In genomic region chrX:22652596-22652995, GRCh38 we compare ENCODE assay signal across 9 cellular contexts.
A peak's percentile ranks its signal among the peaks of the same experiment; 100 is the strongest.
DNase-seq lines count a peak whose midpoint lies in the region; ATAC-seq and TF ChIP-seq lines count a peak whose summit lies in the region.
"Had no signal": no experiment of that assay in that cellular context is flagged by ENCODE, and none has a peak within 500 bp of the region (broad histone marks: within the 10 kb centered on the region; RNA-seq: fewer than 3 reads in every experiment).

No MANE protein-coding gene starts in this region.

- H3K4me2 ChIP-seq in HCT116 (ENCODE audit: low read length) (no peak overlapping the region), skeletal muscle satellite cell (ENCODE audit: low read length) (peak overlapping the region; percentile 54)

- TF ChIP-seq POLR2A in HCT116 (IDR thresholded peaks at IDR 0.05; ENCODE audit: borderline replicate concordance, extremely low read depth, insufficient read depth, insufficient read length): no peak

- POLR2A ChIA-PET in HCT116 (lab: Charles Lee): no interaction called here

- H3K36me3 ChIP-seq in HCT116 (ENCODE audit: control insufficient read depth in 1 of 2, insufficient read depth in 2 of 2, low read length in 2 of 2): no peaks in the 10 kb centered on the region
- H3K36me3 ChIP-seq in skeletal muscle satellite cell (ENCODE audit: insufficient read depth, low read length): no peaks in the 10 kb centered on the region
- H3K36me3 ChIP-seq: HAP-1 had no signal

- peak; percentile 22; the same call in 1 of the 2 replicates for ATAC-seq in HCT116
- no peak for ATAC-seq in foreskin keratinocyte
- ATAC-seq: GM12878 had no signal

- no peak for TF ChIP-seq RAD21 in HCT116 (IDR thresholded peaks at IDR 0.05; ENCODE audit: low read depth)

- RAD21 ChIA-PET in HCT116 (lab: Charles Lee; ENCODE audit: low non-redundant PET in 1 of 2, low total read pairs in 2 of 2, uncharacterized antibody in 2 of 2, unreplicated experiment in 2 of 2): no interaction called here

- no peaks in the 10 kb centered on the region for H3K4me1 ChIP-seq in HCT116 (ENCODE audit: control insufficient read depth in 1 of 2, insufficient read depth in 2 of 2, low read length in 2 of 2)
- H3K4me1 ChIP-seq in skeletal muscle satellite cell (ENCODE audit: control insufficient read depth, insufficient read depth, low read length): peaks cover 7% of the 10 kb centered on the region
- no peaks in the 10 kb centered on the region for H3K4me1 ChIP-seq in foreskin keratinocyte
- H3K4me1 ChIP-seq: HAP-1 had no signal

- H3K9me3 ChIP-seq in HCT116 (ENCODE audit: control insufficient read depth in 1 of 2, insufficient read depth in 1 of 2, low read depth in 1 of 2, low read length in 2 of 2) (no peaks in the 10 kb centered on the region), skeletal muscle satellite cell (replicated peaks; ENCODE audit: low read length) (no peaks in the 10 kb centered on the region)
- H3K9me3 ChIP-seq: HAP-1 had no signal

- intact Hi-C loops in HCT116 (cut with micrococcal nuclease): no loop called here

- no peaks in the 10 kb centered on the region for H3K79me2 ChIP-seq in HCT116 (ENCODE audit: insufficient read depth, low read length)

- H3K4me3 ChIP-seq in HCT116 (replicated peaks in 1 of 2; ENCODE audit: low read depth in 1 of 2, low read length in 2 of 2) (no peak overlapping the region), skeletal muscle satellite cell (ENCODE audit: low read length) (peak overlapping the region; percentile 18)
- H3K4me3 ChIP-seq: GM12878, HAP-1 had no signal

- H3K9ac ChIP-seq in HCT116 (ENCODE audit: low read length): no peak overlapping the region
- H3K9ac ChIP-seq in skeletal muscle satellite cell (ENCODE audit: low read depth, low read length): no peak overlapping the region

- H3K27me3 ChIP-seq in HCT116 (ENCODE audit: insufficient read depth, low read length): no peaks in the 10 kb centered on the region
- H3K27me3 ChIP-seq in skeletal muscle satellite cell (ENCODE audit: control insufficient read depth, insufficient read depth, low read length): no peaks in the 10 kb centered on the region
- no peaks in the 10 kb centered on the region for H3K27me3 ChIP-seq in foreskin keratinocyte

- DNase-seq in HCT116 (ENCODE audit: low read depth, low spot score) (no peak), SW480 (ENCODE audit: low spot score) (peak; percentile 80), iPS-NIHi11 (ENCODE audit: low spot score) (peak; percentile 65), foreskin keratinocyte (no peak)
- no peak for DNase-seq in effector CD8-positive, alpha-beta T cell (lab: John Stamatoyannopoulos, UW)
- no peak for DNase-seq in activated CD4-positive, alpha-beta T cell treated with anti-CD3 and anti-CD28 coated beads, Interleukin-2, amount 50 U/mL, for 1 hour

- TF ChIP-seq CTCF in HCT116 (IDR thresholded peaks at IDR 0.05 in 2 of 3, conservative IDR thresholded peaks at IDR 0.05 in 1 of 3; ENCODE audit: borderline replicate concordance in 1 of 3, insufficient read depth in 1 of 3, low read depth in 2 of 3, low read length in 2 of 3) (no peak), foreskin keratinocyte (conservative IDR thresholded peaks at IDR 0.05) (no peak)

- H2AFZ ChIP-seq in HCT116 (ENCODE audit: low read depth, low read length, poor library complexity, severe bottlenecking): no peak overlapping the region

- H4K20me1 ChIP-seq in HCT116 (ENCODE audit: insufficient read depth): no peaks in the 10 kb centered on the region

- CTCF ChIA-PET in HCT116 (lab: Charles Lee): interaction anchor here (1.5 kb wide), 1 partner anchor 14 kb away, joined by 4 read pairs; no protein-coding TSS in a partner anchor

- no TSS peak for BruUV-seq in HCT116 (replicated peaks; lab: Mats Ljungman, UMichigan)

- no peak overlapping the region for H3K27ac ChIP-seq in HCT116 (ENCODE audit: low read depth, low read length)
- no peak overlapping the region for H3K27ac ChIP-seq in foreskin keratinocyte

- H3K9me2 ChIP-seq in HCT116 (ENCODE audit: insufficient read depth): no peaks in the 10 kb centered on the region

TF ChIP-seq in HCT116, 20 proteins besides CTCF, POLR2A, EP300 and RAD21:
- TF ChIP-seq EZH2phosphoT487 (IDR thresholded peaks at IDR 0.05; ENCODE audit: borderline replicate concordance) (no peak), SIN3A (IDR thresholded peaks at IDR 0.05; ENCODE audit: low read depth) (no peak), ZFX (IDR thresholded peaks at IDR 0.05) (no peak), ELF1 (IDR thresholded peaks at IDR 0.05; ENCODE audit: borderline replicate concordance, low read depth) (no peak), ATF3 (IDR thresholded peaks at IDR 0.05) (no peak), FOSL1 (IDR thresholded peaks at IDR 0.05; ENCODE audit: low read depth) (no peak), TCF7L2 (IDR thresholded peaks at IDR 0.05; ENCODE audit: borderline replicate concordance, extremely low read depth, insufficient read depth, insufficient read length) (no peak), CBX3 (IDR thresholded peaks at IDR 0.05; ENCODE audit: low read depth) (no peak), SP1 (IDR thresholded peaks at IDR 0.05; ENCODE audit: low read depth) (no peak), REST (IDR thresholded peaks at IDR 0.05; ENCODE audit: low read depth) (no peak), EGR1 (IDR thresholded peaks at IDR 0.05; ENCODE audit: low read depth) (no peak)

Comparison
In these comparisons a context has a peak if more than half of its experiments do, and no peak if none do; other contexts are left out.
1. DNase-seq: peak in SW480 (single experiment) and iPS-NIHi11 (single experiment); none in HCT116 (single experiment), effector CD8-positive, alpha-beta T cell (single experiment), activated CD4-positive, alpha-beta T cell treated with anti-CD3 and anti-CD28 coated beads, Interleukin-2, amount 50 U/mL, for 1 hour (single experiment) and foreskin keratinocyte (0 of 2).